8 cellular contexts compared by ENCODE assay signal in the genomic region with DNA sequence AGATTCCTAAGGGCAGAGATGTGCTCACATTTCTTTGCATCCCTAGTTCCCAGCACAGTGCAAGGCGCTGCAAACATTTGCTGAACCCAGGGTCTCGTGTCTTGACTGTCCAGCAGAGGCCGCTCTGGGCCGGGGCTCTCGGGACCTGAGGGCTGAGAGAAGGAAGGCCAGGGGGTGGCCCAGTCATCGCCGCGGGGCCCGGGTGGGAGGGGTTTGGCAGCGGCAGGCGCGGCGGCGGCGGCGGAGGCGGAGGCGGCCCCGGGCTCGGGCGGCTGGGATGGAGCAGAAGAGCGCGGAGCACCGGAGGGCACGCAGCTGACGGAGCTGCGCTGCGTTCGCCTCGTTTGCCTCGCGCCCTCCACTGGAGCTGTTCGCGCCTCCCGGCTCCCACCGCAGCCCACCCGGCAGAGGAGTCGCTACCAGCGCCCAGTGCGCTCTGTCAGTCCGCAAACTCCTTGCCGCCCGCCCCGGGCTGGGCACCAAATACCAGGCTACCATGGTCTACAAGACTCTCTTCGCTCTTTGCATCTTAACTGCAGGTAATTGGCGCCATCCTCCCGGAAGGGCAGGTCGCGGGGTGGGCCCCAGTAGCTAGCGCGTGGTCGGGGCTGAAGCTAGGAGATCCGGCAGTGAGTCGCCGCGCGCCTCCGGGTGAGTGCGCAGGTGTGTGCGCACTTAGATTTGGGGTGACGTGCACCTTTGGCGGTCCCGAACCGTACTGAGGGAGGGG. TPM values are rescaled to one million over a fixed set of nuclear protein-coding genes. Genes with fewer than 3 reads are reported as not detected.
DNase-seq lines count a peak whose midpoint lies in the region; ATAC-seq and TF ChIP-seq lines count a peak whose summit lies in the region.

A gene with protein sequence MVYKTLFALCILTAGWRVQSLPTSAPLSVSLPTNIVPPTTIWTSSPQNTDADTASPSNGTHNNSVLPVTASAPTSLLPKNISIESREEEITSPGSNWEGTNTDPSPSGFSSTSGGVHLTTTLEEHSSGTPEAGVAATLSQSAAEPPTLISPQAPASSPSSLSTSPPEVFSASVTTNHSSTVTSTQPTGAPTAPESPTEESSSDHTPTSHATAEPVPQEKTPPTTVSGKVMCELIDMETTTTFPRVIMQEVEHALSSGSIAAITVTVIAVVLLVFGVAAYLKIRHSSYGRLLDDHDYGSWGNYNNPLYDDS (plus strand): TSS at position 285 of the 730 bp plus-strand sequence. CDS start 212 bp downstream, at position 497.

- H3K4me1 ChIP-seq in esophagus (ENCODE audit: control insufficient read depth in 2 of 2, insufficient read depth in 2 of 2, low read length in 1 of 2) (peaks cover 3 to 7% of the 10 kb centered on the region in 2 donors), mucosa of descending colon (ENCODE audit: low read depth) (peaks cover 4% of the 10 kb centered on the region), stomach smooth muscle (ENCODE audit: control insufficient read depth, insufficient read depth, low read length) (peaks cover 19% of the 10 kb centered on the region)

- intact Hi-C loops in mucosa of descending colon (cut with DNase I, micrococcal nuclease): loop anchor here in 1 of 2 donors (5.0 kb wide), 1 partner anchor 354 kb away; no protein-coding TSS in a partner anchor

- TF ChIP-seq POLR2A in GM18505 (IDR thresholded peaks at IDR 0.05; ENCODE audit: borderline replicate concordance, extremely low read depth, insufficient read depth, insufficient read length): peak; percentile 69

- CTCF ChIA-PET in AG04449 (lab: Yijun Ruan, JAX): interaction anchor here (1.1 kb wide), 1 partner anchor 538 kb away, joined by 3 read pairs; no protein-coding TSS in a partner anchor

- TF ChIP-seq CTCF in AG04449 (IDR thresholded peaks at IDR 0.05; ENCODE audit: insufficient read depth, low read length, missing control alignments) (peak; percentile 67), WERI-Rb-1 (IDR thresholded peaks at IDR 0.05; ENCODE audit: low read depth, low read length) (peak; percentile 77), mucosa of descending colon (IDR thresholded peaks at IDR 0.05) (peak; percentile 55)

- no peaks in the 10 kb centered on the region for H3K9me3 ChIP-seq in WERI-Rb-1 (ENCODE audit: severe bottlenecking)
- H3K9me3 ChIP-seq in esophagus (ENCODE audit: control insufficient read depth in 2 of 2, insufficient read depth in 1 of 2, low read depth in 1 of 2, low read length in 1 of 2): no peaks in the 10 kb centered on the region
- no peaks in the 10 kb centered on the region for H3K9me3 ChIP-seq in mucosa of descending colon
- no peaks in the 10 kb centered on the region for H3K9me3 ChIP-seq in stomach smooth muscle (ENCODE audit: control insufficient read depth in 2 of 2, low read length in 2 of 2)

- peak within 1 kb of the TSS in 1 of 2 donors; percentile 69 for H3K9ac ChIP-seq in stomach smooth muscle (ENCODE audit: low read length in 2 of 2)

- H3K27me3 ChIP-seq in WERI-Rb-1 (ENCODE audit: insufficient read depth, low read depth, severe bottlenecking) (peaks cover 15% of the 10 kb centered on the region), esophagus (ENCODE audit: control insufficient read depth in 1 of 2, insufficient read depth in 2 of 2, low read length in 2 of 2) (no peaks in the 10 kb centered on the region), stomach smooth muscle (ENCODE audit: control insufficient read depth in 1 of 2, insufficient read depth in 2 of 2, low read length in 2 of 2) (no peaks in the 10 kb centered on the region)

- ATAC-seq in GM18505 (IDR thresholded peaks at IDR 0.05; ENCODE audit: unreplicated experiment): peak; percentile 75
- ATAC-seq in HG02870 (IDR thresholded peaks at IDR 0.05; ENCODE audit: unreplicated experiment): peak; percentile 67
- ATAC-seq in mucosa of descending colon: peak; percentile 96

- POLR2A ChIA-PET in AG04449 (lab: Yijun Ruan, JAX): no interaction called here

- H3K27ac ChIP-seq in WERI-Rb-1 (no peak within 1 kb of the TSS), esophagus (ENCODE audit: low read depth in 2 of 2, low read length in 1 of 2) (peak within 1 kb of the TSS; percentile 58 to 59), stomach smooth muscle (ENCODE audit: low read length) (no peak within 1 kb of the TSS)

- 1% methylated on average over 51 to 64 of the region's 64 CpGs for WGBS in esophagus, 2 donors

- H3K4me3 ChIP-seq in AG04449 (ENCODE audit: low read depth, low read length) (peak within 1 kb of the TSS; percentile 45), WERI-Rb-1 (ENCODE audit: low read depth, low read length) (peak within 1 kb of the TSS; percentile 64), esophagus (ENCODE audit: low read depth in 1 of 2, low read length in 2 of 2) (peak within 1 kb of the TSS; percentile 54 to 60), mucosa of descending colon (peak within 1 kb of the TSS; percentile 37), stomach smooth muscle (ENCODE audit: low read length in 2 of 2) (peak within 1 kb of the TSS; percentile 76 to 82)

- no peak for DNase-seq in AG04449 (ENCODE audit: low read depth, low spot score)
- DNase-seq in NCI-H1694 treated with DMSO at 0.1 percent for 48 hours (lab: John Stamatoyannopoulos, UW): peak; percentile 67
- DNase-seq in WERI-Rb-1: peak; percentile 92
- peak; percentile 95 to 97 (median 95) for DNase-seq in mucosa of descending colon

- no peaks in the 10 kb centered on the region for H3K36me3 ChIP-seq in WERI-Rb-1
- H3K36me3 ChIP-seq in esophagus (ENCODE audit: control insufficient read depth in 2 of 2, insufficient read depth in 2 of 2, low read length in 1 of 2): no peaks in the 10 kb centered on the region
- no peaks in the 10 kb centered on the region for H3K36me3 ChIP-seq in mucosa of descending colon (ENCODE audit: low read depth)
- no peaks in the 10 kb centered on the region for H3K36me3 ChIP-seq in stomach smooth muscle (ENCODE audit: control insufficient read depth in 2 of 2, insufficient read depth in 2 of 2, low read length in 2 of 2)

RNA-seq across cellular contexts. Expression of the gene that starts here (rescaled TPM):
- polyA plus RNA-seq in esophagus: 1 to 10 TPM in 1 of 2 donors, under 1 TPM in 1; 0.51 to 1.8 TPM
- 100 to 1,000 TPM; 120 to 286 (median 209) TPM for total RNA-seq in mucosa of descending colon

Comparison
In these comparisons a context has a peak if more than half of its experiments do, and no peak if none do; other contexts are left out.
1. H3K27ac ChIP-seq: peak in esophagus (2 of 2); none in WERI-Rb-1 (single experiment) and stomach smooth muscle (single experiment).
2. Peak in every context shown above with its lines, with median percentiles within 50 percentile points of each other: H3K4me3 ChIP-seq, CTCF ChIP-seq and ATAC-seq.